In the genomic region with DNA sequence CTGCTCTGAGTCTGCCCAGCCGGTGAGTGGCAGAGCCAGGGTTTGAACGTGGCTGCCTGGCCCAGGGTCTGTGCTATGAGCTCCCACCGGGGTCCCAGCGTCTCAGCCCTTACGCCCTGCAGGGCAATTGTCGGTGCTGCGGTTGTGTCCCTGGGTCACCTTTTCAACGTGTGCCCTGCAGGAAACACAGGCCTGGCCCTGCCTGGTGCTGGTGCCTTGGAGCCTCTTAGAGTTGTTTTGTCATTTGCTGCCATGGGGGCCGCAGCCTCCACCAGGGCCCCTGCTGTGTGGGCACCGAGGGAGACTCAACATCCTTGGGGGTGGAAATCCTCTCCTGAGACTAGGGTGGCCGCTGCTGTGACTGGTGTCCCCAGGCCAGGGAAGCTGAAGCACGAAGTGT, we compare ENCODE assay signal across 1 cellular context.
TF ChIP-seq lines count a peak whose summit lies in the region.

No MANE protein-coding gene starts in this region.

TF ChIP-seq in H1, 55 proteins besides CTCF, POLR2A, EP300 and RAD21:
- TF ChIP-seq FOSL1 (IDR thresholded peaks at IDR 0.05; ENCODE audit: insufficient read depth, low read depth, low read length) (no peak), TBP (IDR thresholded peaks at IDR 0.05; ENCODE audit: low read depth, low read length) (no peak), EZH2 (IDR thresholded peaks at IDR 0.05; ENCODE audit: low read depth, low read length, severe bottlenecking) (no peak), RXRA (IDR thresholded peaks at IDR 0.05; ENCODE audit: insufficient read depth, low read depth, low read length) (no peak), CBX8 (IDR thresholded peaks at IDR 0.05; ENCODE audit: borderline replicate concordance, low read depth, low read length) (no peak), CTBP2 (IDR thresholded peaks at IDR 0.05; ENCODE audit: borderline replicate concordance, insufficient read depth, insufficient read length, low read length) (no peak), NRF1 (IDR thresholded peaks at IDR 0.05; ENCODE audit: low read depth, low read length) (no peak), CEBPB (IDR thresholded peaks at IDR 0.05; ENCODE audit: low read depth, low read length) (no peak), CHD2 (IDR thresholded peaks at IDR 0.05; ENCODE audit: low read length) (no peak), NANOG (IDR thresholded peaks at IDR 0.05; ENCODE audit: insufficient read depth, low read depth, low read length, poor library complexity, severe bottlenecking) (no peak), CBX5 (IDR thresholded peaks at IDR 0.05; ENCODE audit: low read depth, low read length) (no peak)
- TF ChIP-seq, protein P1, sequence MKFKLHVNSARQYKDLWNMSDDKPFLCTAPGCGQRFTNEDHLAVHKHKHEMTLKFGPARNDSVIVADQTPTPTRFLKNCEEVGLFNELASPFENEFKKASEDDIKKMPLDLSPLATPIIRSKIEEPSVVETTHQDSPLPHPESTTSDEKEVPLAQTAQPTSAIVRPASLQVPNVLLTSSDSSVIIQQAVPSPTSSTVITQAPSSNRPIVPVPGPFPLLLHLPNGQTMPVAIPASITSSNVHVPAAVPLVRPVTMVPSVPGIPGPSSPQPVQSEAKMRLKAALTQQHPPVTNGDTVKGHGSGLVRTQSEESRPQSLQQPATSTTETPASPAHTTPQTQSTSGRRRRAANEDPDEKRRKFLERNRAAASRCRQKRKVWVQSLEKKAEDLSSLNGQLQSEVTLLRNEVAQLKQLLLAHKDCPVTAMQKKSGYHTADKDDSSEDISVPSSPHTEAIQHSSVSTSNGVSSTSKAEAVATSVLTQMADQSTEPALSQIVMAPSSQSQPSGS (IDR thresholded peaks at IDR 0.05; ENCODE audit: low read length): no peak
- TF ChIP-seq, protein P2, sequence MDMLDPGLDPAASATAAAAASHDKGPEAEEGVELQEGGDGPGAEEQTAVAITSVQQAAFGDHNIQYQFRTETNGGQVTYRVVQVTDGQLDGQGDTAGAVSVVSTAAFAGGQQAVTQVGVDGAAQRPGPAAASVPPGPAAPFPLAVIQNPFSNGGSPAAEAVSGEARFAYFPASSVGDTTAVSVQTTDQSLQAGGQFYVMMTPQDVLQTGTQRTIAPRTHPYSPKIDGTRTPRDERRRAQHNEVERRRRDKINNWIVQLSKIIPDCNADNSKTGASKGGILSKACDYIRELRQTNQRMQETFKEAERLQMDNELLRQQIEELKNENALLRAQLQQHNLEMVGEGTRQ (IDR thresholded peaks at IDR 0.05; ENCODE audit: low read length): no peak
- TF ChIP-seq, protein P3, sequence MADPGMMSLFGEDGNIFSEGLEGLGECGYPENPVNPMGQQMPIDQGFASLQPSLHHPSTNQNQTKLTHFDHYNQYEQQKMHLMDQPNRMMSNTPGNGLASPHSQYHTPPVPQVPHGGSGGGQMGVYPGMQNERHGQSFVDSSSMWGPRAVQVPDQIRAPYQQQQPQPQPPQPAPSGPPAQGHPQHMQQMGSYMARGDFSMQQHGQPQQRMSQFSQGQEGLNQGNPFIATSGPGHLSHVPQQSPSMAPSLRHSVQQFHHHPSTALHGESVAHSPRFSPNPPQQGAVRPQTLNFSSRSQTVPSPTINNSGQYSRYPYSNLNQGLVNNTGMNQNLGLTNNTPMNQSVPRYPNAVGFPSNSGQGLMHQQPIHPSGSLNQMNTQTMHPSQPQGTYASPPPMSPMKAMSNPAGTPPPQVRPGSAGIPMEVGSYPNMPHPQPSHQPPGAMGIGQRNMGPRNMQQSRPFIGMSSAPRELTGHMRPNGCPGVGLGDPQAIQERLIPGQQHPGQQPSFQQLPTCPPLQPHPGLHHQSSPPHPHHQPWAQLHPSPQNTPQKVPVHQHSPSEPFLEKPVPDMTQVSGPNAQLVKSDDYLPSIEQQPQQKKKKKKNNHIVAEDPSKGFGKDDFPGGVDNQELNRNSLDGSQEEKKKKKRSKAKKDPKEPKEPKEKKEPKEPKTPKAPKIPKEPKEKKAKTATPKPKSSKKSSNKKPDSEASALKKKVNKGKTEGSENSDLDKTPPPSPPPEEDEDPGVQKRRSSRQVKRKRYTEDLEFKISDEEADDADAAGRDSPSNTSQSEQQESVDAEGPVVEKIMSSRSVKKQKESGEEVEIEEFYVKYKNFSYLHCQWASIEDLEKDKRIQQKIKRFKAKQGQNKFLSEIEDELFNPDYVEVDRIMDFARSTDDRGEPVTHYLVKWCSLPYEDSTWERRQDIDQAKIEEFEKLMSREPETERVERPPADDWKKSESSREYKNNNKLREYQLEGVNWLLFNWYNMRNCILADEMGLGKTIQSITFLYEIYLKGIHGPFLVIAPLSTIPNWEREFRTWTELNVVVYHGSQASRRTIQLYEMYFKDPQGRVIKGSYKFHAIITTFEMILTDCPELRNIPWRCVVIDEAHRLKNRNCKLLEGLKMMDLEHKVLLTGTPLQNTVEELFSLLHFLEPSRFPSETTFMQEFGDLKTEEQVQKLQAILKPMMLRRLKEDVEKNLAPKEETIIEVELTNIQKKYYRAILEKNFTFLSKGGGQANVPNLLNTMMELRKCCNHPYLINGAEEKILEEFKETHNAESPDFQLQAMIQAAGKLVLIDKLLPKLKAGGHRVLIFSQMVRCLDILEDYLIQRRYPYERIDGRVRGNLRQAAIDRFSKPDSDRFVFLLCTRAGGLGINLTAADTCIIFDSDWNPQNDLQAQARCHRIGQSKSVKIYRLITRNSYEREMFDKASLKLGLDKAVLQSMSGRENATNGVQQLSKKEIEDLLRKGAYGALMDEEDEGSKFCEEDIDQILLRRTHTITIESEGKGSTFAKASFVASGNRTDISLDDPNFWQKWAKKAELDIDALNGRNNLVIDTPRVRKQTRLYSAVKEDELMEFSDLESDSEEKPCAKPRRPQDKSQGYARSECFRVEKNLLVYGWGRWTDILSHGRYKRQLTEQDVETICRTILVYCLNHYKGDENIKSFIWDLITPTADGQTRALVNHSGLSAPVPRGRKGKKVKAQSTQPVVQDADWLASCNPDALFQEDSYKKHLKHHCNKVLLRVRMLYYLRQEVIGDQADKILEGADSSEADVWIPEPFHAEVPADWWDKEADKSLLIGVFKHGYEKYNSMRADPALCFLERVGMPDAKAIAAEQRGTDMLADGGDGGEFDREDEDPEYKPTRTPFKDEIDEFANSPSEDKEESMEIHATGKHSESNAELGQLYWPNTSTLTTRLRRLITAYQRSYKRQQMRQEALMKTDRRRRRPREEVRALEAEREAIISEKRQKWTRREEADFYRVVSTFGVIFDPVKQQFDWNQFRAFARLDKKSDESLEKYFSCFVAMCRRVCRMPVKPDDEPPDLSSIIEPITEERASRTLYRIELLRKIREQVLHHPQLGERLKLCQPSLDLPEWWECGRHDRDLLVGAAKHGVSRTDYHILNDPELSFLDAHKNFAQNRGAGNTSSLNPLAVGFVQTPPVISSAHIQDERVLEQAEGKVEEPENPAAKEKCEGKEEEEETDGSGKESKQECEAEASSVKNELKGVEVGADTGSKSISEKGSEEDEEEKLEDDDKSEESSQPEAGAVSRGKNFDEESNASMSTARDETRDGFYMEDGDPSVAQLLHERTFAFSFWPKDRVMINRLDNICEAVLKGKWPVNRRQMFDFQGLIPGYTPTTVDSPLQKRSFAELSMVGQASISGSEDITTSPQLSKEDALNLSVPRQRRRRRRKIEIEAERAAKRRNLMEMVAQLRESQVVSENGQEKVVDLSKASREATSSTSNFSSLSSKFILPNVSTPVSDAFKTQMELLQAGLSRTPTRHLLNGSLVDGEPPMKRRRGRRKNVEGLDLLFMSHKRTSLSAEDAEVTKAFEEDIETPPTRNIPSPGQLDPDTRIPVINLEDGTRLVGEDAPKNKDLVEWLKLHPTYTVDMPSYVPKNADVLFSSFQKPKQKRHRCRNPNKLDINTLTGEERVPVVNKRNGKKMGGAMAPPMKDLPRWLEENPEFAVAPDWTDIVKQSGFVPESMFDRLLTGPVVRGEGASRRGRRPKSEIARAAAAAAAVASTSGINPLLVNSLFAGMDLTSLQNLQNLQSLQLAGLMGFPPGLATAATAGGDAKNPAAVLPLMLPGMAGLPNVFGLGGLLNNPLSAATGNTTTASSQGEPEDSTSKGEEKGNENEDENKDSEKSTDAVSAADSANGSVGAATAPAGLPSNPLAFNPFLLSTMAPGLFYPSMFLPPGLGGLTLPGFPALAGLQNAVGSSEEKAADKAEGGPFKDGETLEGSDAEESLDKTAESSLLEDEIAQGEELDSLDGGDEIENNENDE (IDR thresholded peaks at IDR 0.05; ENCODE audit: insufficient replicate concordance, low read length): no peak
